ENCODE assay signal across 2 cellular contexts in the genomic region with DNA sequence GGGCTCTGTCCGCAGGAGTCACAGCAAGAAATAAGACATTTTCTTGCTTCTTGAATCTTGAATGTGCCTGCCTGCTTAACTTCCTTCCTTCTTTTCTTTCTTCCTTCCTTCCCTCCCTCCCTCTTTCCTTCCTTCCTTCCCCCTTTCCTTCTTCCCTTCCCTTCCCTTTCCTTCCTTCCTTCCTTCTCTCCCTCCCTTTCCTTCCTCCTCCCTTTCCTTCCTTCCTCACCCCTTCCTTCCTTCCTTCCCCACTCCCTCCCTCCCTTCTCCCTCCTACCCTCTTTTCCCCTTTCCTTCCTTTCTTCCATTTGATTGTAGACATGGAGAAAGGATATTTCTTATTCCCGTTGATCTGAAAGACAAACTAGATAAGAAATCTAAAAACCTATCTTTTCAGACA.
A peak's percentile ranks its signal among the peaks of the same experiment; 100 is the strongest.
TF ChIP-seq lines count a peak whose summit lies in the region.

No MANE protein-coding gene starts in this region.

TF ChIP-seq in HepG2, 621 proteins besides CTCF, POLR2A, EP300 and RAD21:
- TF ChIP-seq NONO (IDR thresholded peaks at IDR 0.05) (0 out of 2 replicates have a peak, but pooled peaks have one; percentile 83), NONO (CRISPR knock-in tag; conservative IDR thresholded peaks at IDR 0.05) (no peak), TOE1 (CRISPR knock-in tag; IDR thresholded peaks at IDR 0.05) (no peak), HNRNPK (IDR thresholded peaks at IDR 0.05; ENCODE audit: low read depth, low read length, poor library complexity, severe bottlenecking) (peak; percentile 15), MAF1 (CRISPR knock-in tag; IDR thresholded peaks at IDR 0.05; ENCODE audit: borderline replicate concordance) (no peak), GTF3A (CRISPR knock-in tag; conservative IDR thresholded peaks at IDR 0.05) (no peak), PCBP2 (optimal IDR thresholded peaks at IDR 0.05; ENCODE audit: low read depth, low read length, poor library complexity, severe bottlenecking) (peak; percentile 57)

TF ChIP-seq in HEK293, 187 proteins besides CTCF, POLR2A, EP300 and RAD21:
- TF ChIP-seq ZNF366 (tag by site-specific recombination; conservative IDR thresholded peaks at IDR 0.05) (0 out of 2 replicates have a peak, but pooled peaks have one; percentile 27), TRIM28 (IDR thresholded peaks at IDR 0.05; ENCODE audit: borderline replicate concordance, low read length) (no peak)
